ENCODE assay signal across 12 cellular contexts in the genomic region with DNA sequence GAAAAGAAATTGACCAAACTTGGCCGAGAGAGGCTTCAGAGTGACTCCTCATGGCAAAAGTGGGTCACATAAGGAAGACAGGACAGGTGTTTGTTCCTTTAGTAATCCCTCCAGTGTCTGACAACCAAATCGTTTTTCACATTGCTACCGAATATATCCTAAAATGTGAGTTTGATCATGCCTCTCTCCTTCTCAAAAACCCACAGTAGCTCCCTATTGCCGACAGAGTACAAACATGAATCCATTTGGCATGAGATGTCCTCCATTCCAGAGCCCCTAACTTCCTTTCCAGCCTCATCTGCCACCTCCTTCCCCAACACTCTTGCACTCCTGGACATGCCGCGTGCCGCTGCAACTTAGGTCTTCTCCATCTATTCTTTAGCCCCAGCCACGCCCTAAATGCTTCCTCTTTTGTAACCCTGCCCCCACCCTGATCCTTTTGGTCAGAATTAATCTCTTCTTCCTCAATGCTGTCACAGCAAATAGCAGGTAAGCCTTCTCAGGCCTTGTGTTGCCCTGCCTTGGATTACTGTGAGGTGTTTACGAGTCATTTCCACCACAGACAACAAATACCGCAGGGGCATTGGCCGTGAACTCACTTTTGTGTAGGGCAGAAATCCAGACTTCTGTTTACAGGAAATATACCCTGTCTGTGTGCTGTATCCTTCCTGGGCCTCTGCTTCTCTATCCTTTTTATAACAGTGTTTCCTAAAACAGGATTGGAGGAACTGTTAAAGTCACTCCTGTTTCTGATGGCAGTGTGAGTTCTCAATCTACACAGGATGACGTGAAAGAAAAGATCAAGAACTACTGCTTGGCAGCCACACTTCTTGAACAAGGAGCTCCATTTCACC.
DNase-seq lines count a peak whose midpoint lies in the region; ATAC-seq and TF ChIP-seq lines count a peak whose summit lies in the region.
"Had no signal": no experiment of that assay in that cellular context is flagged by ENCODE, and none has a peak within 500 bp of the region (broad histone marks: within the 10 kb centered on the region; RNA-seq: fewer than 3 reads in every experiment).

No MANE protein-coding gene starts in this region.

- POLR2A ChIA-PET in HEK293 (lab: Yijun Ruan, JAX), result no interaction called here
- POLR2A ChIA-PET in OCI-LY7 (lab: Charles Lee), result no interaction called here

- CTCF ChIA-PET in HEK293 (lab: Yijun Ruan, JAX) (interaction anchor here (0.6 to 0.7 kb wide), 3 partner anchors 15 to 395 kb away, joined by 3 to 4 read pairs (median 3); no protein-coding TSS in a partner anchor), OCI-LY7 (lab: Charles Lee; ENCODE audit: unreplicated experiment) (no interaction called here)

- no peak overlapping the region for H3K27ac ChIP-seq in HEK293 (ENCODE audit: extremely low read depth, low read depth, low read length)
- H3K27ac ChIP-seq in neutrophil, result peak overlapping the region; percentile 86
- H3K27ac ChIP-seq in OCI-LY7 (ENCODE audit: low read depth, low read length, poor library complexity, severe bottlenecking), result no peak overlapping the region
- H3K27ac ChIP-seq: thoracic aorta had no signal

- peaks cover 3% of the 10 kb centered on the region for H3K36me3 Mint-ChIP-seq in effector memory CD8-positive, alpha-beta T cell (ENCODE audit: insufficient read depth)
- no peaks in the 10 kb centered on the region for H3K36me3 Mint-ChIP-seq in activated naive CD8-positive, alpha-beta T cell treated with anti-CD3 and anti-CD28 coated beads for 36 hours

- BruUV-seq in OCI-LY7 (replicated peaks; lab: Mats Ljungman, UMichigan), result no TSS peak

- intact Hi-C loops in OCI-LY7 (cut with micrococcal nuclease; ENCODE audit: unreplicated experiment), result no loop called here

- peaks cover 4 to 13% of the 10 kb centered on the region in 2 donors for H3K27me3 Mint-ChIP-seq in effector memory CD8-positive, alpha-beta T cell
- H3K27me3 Mint-ChIP-seq in activated naive CD8-positive, alpha-beta T cell treated with anti-CD3 and anti-CD28 coated beads for 36 hours, result peaks cover 6% of the 10 kb centered on the region

- H2AFZ ChIP-seq in OCI-LY7 (ENCODE audit: low read length), result no peak overlapping the region

- no peak overlapping the region for H3K4me2 ChIP-seq in OCI-LY7 (ENCODE audit: low read length)

- H3K4me3 Mint-ChIP-seq in effector memory CD8-positive, alpha-beta T cell, result no peak overlapping the region
- no peak overlapping the region for H3K4me3 Mint-ChIP-seq in activated naive CD8-positive, alpha-beta T cell treated with anti-CD3 and anti-CD28 coated beads for 36 hours

- H4K20me1 ChIP-seq in OCI-LY7 (ENCODE audit: insufficient read depth, low read length), result no peaks in the 10 kb centered on the region

- no peaks in the 10 kb centered on the region for H3K4me1 Mint-ChIP-seq in effector memory CD8-positive, alpha-beta T cell (ENCODE audit: low read depth in 2 of 2)
- H3K4me1 Mint-ChIP-seq in activated naive CD8-positive, alpha-beta T cell treated with anti-CD3 and anti-CD28 coated beads for 36 hours, result peaks cover under 1% of the 10 kb centered on the region

- H3K79me2 ChIP-seq in OCI-LY7 (ENCODE audit: insufficient read depth, low read depth, low read length), result no peaks in the 10 kb centered on the region

- no peak for TF ChIP-seq CTCF in HEK293 (tag by site-specific recombination; IDR thresholded peaks at IDR 0.05)
- peak; percentile 22 for TF ChIP-seq CTCF in neutrophil (IDR thresholded peaks at IDR 0.05)
- no peak for TF ChIP-seq CTCF in OCI-LY7 (conservative IDR thresholded peaks at IDR 0.05; ENCODE audit: low read length)

- H3K4me1 ChIP-seq in HEK293 (ENCODE audit: control insufficient read depth, insufficient read depth, low read length) (no peaks in the 10 kb centered on the region), neutrophil (ENCODE audit: control insufficient read depth in 1 of 2, insufficient read depth in 1 of 2, low read depth in 1 of 2, low read length in 1 of 2) (peaks cover 28 to 29% of the 10 kb centered on the region in 2 experiments), OCI-LY7 (ENCODE audit: insufficient read depth, low read length, poor library complexity, severe bottlenecking) (no peaks in the 10 kb centered on the region)

- H3K27ac Mint-ChIP-seq in effector memory CD8-positive, alpha-beta T cell, result peak overlapping the region in 1 of 2 donors; percentile 30
- H3K27ac Mint-ChIP-seq in activated naive CD8-positive, alpha-beta T cell treated with anti-CD3 and anti-CD28 coated beads for 36 hours, result no peak overlapping the region

- no peaks in the 10 kb centered on the region for H3K9me3 ChIP-seq in HEK293 (ENCODE audit: control insufficient read depth, insufficient read depth, low read depth, low read length)
- H3K9me3 ChIP-seq in neutrophil, result no peaks in the 10 kb centered on the region
- no peaks in the 10 kb centered on the region for H3K9me3 ChIP-seq in OCI-LY7 (ENCODE audit: low read length)
- H3K9me3 ChIP-seq: thoracic aorta had no signal

- H3K36me3 ChIP-seq in HEK293 (ENCODE audit: control insufficient read depth in 2 of 2, insufficient read depth in 1 of 2, low read length in 2 of 2) (no peaks in the 10 kb centered on the region), neutrophil (no peaks in the 10 kb centered on the region), OCI-LY7 (ENCODE audit: insufficient read depth, low read length) (no peaks in the 10 kb centered on the region)
- H3K36me3 ChIP-seq: thoracic aorta had no signal

- no peaks in the 10 kb centered on the region for H3K9me3 Mint-ChIP-seq in effector memory CD8-positive, alpha-beta T cell
- H3K9me3 Mint-ChIP-seq in activated naive CD8-positive, alpha-beta T cell treated with anti-CD3 and anti-CD28 coated beads for 36 hours, result peaks cover 4% of the 10 kb centered on the region

- peak; percentile 59 for ATAC-seq in effector memory CD8-positive, alpha-beta T cell (replicated peaks)

- no peaks in the 10 kb centered on the region for H3K9me2 ChIP-seq in OCI-LY7 (ENCODE audit: insufficient read depth, low read length)

- no peaks in the 10 kb centered on the region for H3K27me3 ChIP-seq in neutrophil

- H3K4me3 ChIP-seq in HEK293 (ENCODE audit: low read depth, low read length), result no peak overlapping the region
- peak overlapping the region in 1 of 2 experiments; percentile 18 for H3K4me3 ChIP-seq in neutrophil (ENCODE audit: low read depth in 1 of 2, low read length in 1 of 2)
- no peak overlapping the region for H3K4me3 ChIP-seq in OCI-LY7 (ENCODE audit: low read depth, low read length, poor library complexity, severe bottlenecking)
- H3K4me3 ChIP-seq: skin epidermis, thoracic aorta had no signal

- DNase-seq in OCI-M1 (lab: John Stamatoyannopoulos, UW), result peak; percentile 62
- DNase-seq in effector memory CD8-positive, alpha-beta T cell, result no peak
- DNase-seq in OCI-M2 (lab: John Stamatoyannopoulos, UW; ENCODE audit: unreplicated experiment), result no peak
- no peak for DNase-seq in OCI-LY7 (ENCODE audit: low spot score)
- no peak for DNase-seq in activated naive CD8-positive, alpha-beta T cell treated with anti-CD3 and anti-CD28 coated beads for 36 hours
- DNase-seq: activated CD4-positive, alpha-beta T cell treated with anti-CD3 and anti-CD28 coated beads, Interleukin-2, amount 50 U/mL, for 48 hours; DMS79; NCI-H446 treated with DMSO at 0.1 percent for 48 hours had no signal

TF ChIP-seq in HEK293, 187 proteins besides CTCF, POLR2A, EP300 and RAD21:
- TF ChIP-seq, protein P1, sequence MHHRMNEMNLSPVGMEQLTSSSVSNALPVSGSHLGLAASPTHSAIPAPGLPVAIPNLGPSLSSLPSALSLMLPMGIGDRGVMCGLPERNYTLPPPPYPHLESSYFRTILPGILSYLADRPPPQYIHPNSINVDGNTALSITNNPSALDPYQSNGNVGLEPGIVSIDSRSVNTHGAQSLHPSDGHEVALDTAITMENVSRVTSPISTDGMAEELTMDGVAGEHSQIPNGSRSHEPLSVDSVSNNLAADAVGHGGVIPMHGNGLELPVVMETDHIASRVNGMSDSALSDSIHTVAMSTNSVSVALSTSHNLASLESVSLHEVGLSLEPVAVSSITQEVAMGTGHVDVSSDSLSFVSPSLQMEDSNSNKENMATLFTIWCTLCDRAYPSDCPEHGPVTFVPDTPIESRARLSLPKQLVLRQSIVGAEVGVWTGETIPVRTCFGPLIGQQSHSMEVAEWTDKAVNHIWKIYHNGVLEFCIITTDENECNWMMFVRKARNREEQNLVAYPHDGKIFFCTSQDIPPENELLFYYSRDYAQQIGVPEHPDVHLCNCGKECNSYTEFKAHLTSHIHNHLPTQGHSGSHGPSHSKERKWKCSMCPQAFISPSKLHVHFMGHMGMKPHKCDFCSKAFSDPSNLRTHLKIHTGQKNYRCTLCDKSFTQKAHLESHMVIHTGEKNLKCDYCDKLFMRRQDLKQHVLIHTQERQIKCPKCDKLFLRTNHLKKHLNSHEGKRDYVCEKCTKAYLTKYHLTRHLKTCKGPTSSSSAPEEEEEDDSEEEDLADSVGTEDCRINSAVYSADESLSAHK (tag by site-specific recombination; IDR thresholded peaks at IDR 0.05), result no peak
- TF ChIP-seq ZNF274 (IDR thresholded peaks at IDR 0.05; ENCODE audit: low read length) (no peak), ZNF274 (tag by site-specific recombination; IDR thresholded peaks at IDR 0.05; ENCODE audit: borderline replicate concordance) (peak; percentile 32; the same call in 1 of the 2 replicates)
